In the genomic region with DNA sequence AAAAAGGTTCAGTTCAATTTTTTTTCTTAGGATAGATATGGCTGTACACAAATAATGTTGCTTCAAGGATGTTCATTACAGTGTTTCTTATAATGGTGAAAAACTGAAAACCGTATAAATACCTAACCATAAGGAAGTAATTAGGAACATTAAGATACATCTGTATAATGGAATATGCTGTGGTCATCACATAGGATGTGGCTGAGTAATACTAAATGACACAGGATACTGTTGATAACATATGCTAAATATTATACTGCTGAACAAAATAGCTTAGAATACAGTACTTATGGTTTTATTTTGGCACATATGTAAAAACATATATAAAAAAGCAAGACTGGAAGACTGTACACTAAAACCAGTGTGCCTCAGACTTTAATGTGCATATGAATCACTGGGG, we compare ENCODE assay signal across 29 cellular contexts. TPM values are rescaled to one million over a fixed set of nuclear protein-coding genes. Genes with fewer than 3 reads are reported as not detected.
"Had no signal": no experiment of that assay in that cellular context is flagged by ENCODE, and none has a peak within 500 bp of the region (broad histone marks: within the 10 kb centered on the region; RNA-seq: fewer than 3 reads in every experiment).

No MANE protein-coding gene starts in this region.

- DNase-seq: dorsolateral prefrontal cortex; effector CD4-positive, alpha-beta T cell; effector memory CD4-positive, alpha-beta T cell; foreskin melanocyte; gastrocnemius medialis; glutamatergic neuron; head of caudate nucleus; heart right ventricle; hippocampal formation; left cardiac atrium; left lung; left ventricle myocardium superior; lower lobe of right lung; mesenchymal stem cell; mucosa of descending colon; naive B cell; natural killer cell had no signal

- H3K27ac ChIP-seq: coronary artery, esophagus muscularis mucosa, gastrocnemius medialis, heart right ventricle, left lung, lower lobe of right lung had no signal

- H3K9me3 Mint-ChIP-seq: natural killer cell had no signal

- H3K4me1 ChIP-seq: esophagus muscularis mucosa, left lung, lower lobe of right lung had no signal

- H3K36me3 ChIP-seq: gastrocnemius medialis, left lung, lower lobe of right lung had no signal

- H3K4me1 Mint-ChIP-seq: mesothelial cell of epicardium, naive B cell, natural killer cell had no signal

- H3K36me3 Mint-ChIP-seq: natural killer cell had no signal

- H3K9me3 ChIP-seq: gastrocnemius medialis, left lung, lower lobe of right lung, mucosa of descending colon had no signal

- H3K27ac Mint-ChIP-seq: mesothelial cell of epicardium, naive B cell, natural killer cell had no signal

- H3K4me3 Mint-ChIP-seq: mesothelial cell of epicardium, naive B cell, natural killer cell had no signal

- H3K4me3 ChIP-seq: coronary artery, dorsolateral prefrontal cortex, esophagus muscularis mucosa, gastrocnemius medialis, heart right ventricle, left lung, lower lobe of right lung, mucosa of descending colon had no signal

- H3K27me3 ChIP-seq: dorsolateral prefrontal cortex, esophagus muscularis mucosa, gastrocnemius medialis, heart right ventricle, left lung had no signal

- ATAC-seq: gastrocnemius medialis, heart right ventricle, left cardiac atrium, left lung, left ventricle myocardium superior, lower lobe of right lung, mucosa of descending colon, natural killer cell had no signal

RNA-seq across cellular contexts. Expression of gene BPIFC, which starts 54.1 kb away (rescaled TPM):
- total RNA-seq: dermis blood vessel endothelial cell, endothelial cell of umbilical vein, epithelial cell of proximal tubule, esophagus muscularis mucosa, fibroblast of villous mesenchyme, gastrocnemius medialis, glomerular endothelial cell, heart right ventricle, kidney epithelial cell, left cardiac atrium, left lung, left ventricle myocardium superior, lower lobe of right lung, lung microvascular endothelial cell, mesenteric fat pad, mesothelial cell of epicardium, mucosa of descending colon, myocyte, natural killer cell had no signal
